ENCODE assay signal across 9 cellular contexts in the genomic region with DNA sequence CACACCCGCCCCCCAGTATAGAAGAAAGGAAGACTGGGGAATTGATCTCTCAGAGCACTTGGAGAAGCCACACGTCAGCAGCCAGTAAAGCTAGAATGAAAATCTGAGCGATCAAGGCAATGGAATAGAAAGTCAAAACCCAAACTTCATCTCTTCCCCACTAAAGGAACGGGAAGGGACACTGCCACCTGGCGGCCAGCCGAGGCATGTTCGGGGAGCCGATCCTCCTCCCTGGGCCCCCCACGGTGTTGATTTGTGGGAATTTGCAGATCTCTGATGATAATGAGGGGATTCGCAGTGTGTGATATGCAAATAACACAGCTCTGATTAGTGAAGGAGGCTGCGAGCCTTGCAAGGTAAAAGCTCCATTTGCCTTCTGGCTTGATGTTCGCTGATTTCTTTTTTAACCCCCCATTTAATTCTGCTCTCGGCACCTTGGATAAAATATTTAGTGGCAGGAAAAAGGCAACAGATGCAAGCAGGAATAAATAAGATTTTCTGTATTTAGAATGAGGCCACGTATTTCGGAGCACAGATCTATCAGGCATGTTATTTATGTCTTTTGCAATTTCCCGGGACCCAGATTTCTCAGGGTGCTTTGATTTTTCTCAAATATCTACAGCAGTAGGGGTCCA.
DNase-seq lines count a peak whose midpoint lies in the region; ATAC-seq, FAIRE-seq and TF ChIP-seq lines count a peak whose summit lies in the region.
"Had no signal": no experiment of that assay in that cellular context is flagged by ENCODE, and none has a peak within 500 bp of the region (broad histone marks: within the 10 kb centered on the region; RNA-seq: fewer than 3 reads in every experiment).

No MANE protein-coding gene starts in this region.

- no peak overlapping the region for H2AFZ ChIP-seq in Loucy (ENCODE audit: low read length)

- H3F3A ChIP-seq in Loucy (ENCODE audit: low read depth) = no peaks in the 10 kb centered on the region

- no peak for ATAC-seq in HG03520 (IDR thresholded peaks at IDR 0.05; ENCODE audit: unreplicated experiment)
- ATAC-seq: stimulated activated naive CD8-positive, alpha-beta T cell treated with anti-CD3 and anti-CD28 coated beads, Interleukin-15, amount 100 ng/mL, for 72 hours had no signal

- no peak for TF ChIP-seq POLR2A in GM12891 (IDR thresholded peaks at IDR 0.05; ENCODE audit: low read depth, low read length)

- H3K9ac ChIP-seq in Loucy (ENCODE audit: low read depth, low read length, poor library complexity, severe bottlenecking) = no peak overlapping the region

- no peaks in the 10 kb centered on the region for H3K36me3 ChIP-seq in Loucy (ENCODE audit: insufficient read depth, low read length)

- H3K27ac ChIP-seq in AG04450 (ENCODE audit: low read depth, low read length) = no peak overlapping the region

- H3K9me3 ChIP-seq in AG04450 (ENCODE audit: control insufficient read depth, insufficient read depth, low read length) (peaks cover 60% of the 10 kb centered on the region), Loucy (ENCODE audit: insufficient read depth, low read depth, low read length) (no peaks in the 10 kb centered on the region; the same call in 1 of the 2 replicates)

- POLR2A ChIA-PET in AG04450 (lab: Yijun Ruan, JAX) = no interaction called here

- peak; percentile 43 for FAIRE-seq in GM12891 (lab: Jason Lieb, UNC)

- no peaks in the 10 kb centered on the region for H3K79me2 ChIP-seq in Loucy (ENCODE audit: insufficient read depth, low read length)

- H3K4me1 ChIP-seq in Loucy (ENCODE audit: insufficient read depth, low read length, poor library complexity, severe bottlenecking) = no peaks in the 10 kb centered on the region

- no peak for DNase-seq in AG04450 (ENCODE audit: low read depth, low spot score)
- DNase-seq in GM12891 (ENCODE audit: insufficient read length, low spot score) = peak; percentile 60
- DNase-seq in activated T-cell treated with anti-CD3 and anti-CD28 coated beads, Interleukin-2, amount 50 U/mL, for 48 hours = peak; percentile 51 to 57
- DNase-seq in inferior parietal cortex (ENCODE audit: extremely low spot score) = peak; percentile 82
- DNase-seq in superior temporal gyrus (ENCODE audit: extremely low spot score) = peak; percentile 83
- no peak for DNase-seq in NCI-H187 (lab: John Stamatoyannopoulos, UW)

- H3K27me3 ChIP-seq in AG04450 (ENCODE audit: control insufficient read depth, insufficient read depth, low read length) (no peaks in the 10 kb centered on the region), Loucy (ENCODE audit: insufficient read depth, low read length, poor library complexity, severe bottlenecking) (no peaks in the 10 kb centered on the region)

- TF ChIP-seq CTCF in AG04450 (IDR thresholded peaks at IDR 0.05; ENCODE audit: low read depth, low read length) (peak; percentile 15; the same call in 1 of the 2 replicates), Loucy (conservative IDR thresholded peaks at IDR 0.05; ENCODE audit: low read length) (peak; percentile 90)

- CTCF ChIA-PET in AG04450 (lab: Charles Lee) = no interaction called here

- H3K9me2 ChIP-seq in Loucy (replicated peaks; ENCODE audit: low read depth, low read length) = no peaks in the 10 kb centered on the region

- no peak overlapping the region for H3K4me2 ChIP-seq in Loucy (ENCODE audit: low read depth, low read length, poor library complexity, severe bottlenecking)

- no peaks in the 10 kb centered on the region for H4K20me1 ChIP-seq in Loucy (ENCODE audit: insufficient read depth, low read length, poor library complexity, severe bottlenecking)

- H3K4me3 ChIP-seq in AG04450 (ENCODE audit: low read depth, low read length) = no peak overlapping the region
- no peak overlapping the region for H3K4me3 ChIP-seq in Loucy (ENCODE audit: low read length, poor library complexity, severe bottlenecking)

TF ChIP-seq in GM12891, 5 proteins besides CTCF, POLR2A, EP300 and RAD21:
- TF ChIP-seq POLR2AphosphoS5 (IDR thresholded peaks at IDR 0.05; ENCODE audit: low read depth, low read length) (no peak), SPI1 (IDR thresholded peaks at IDR 0.05; ENCODE audit: low read depth, low read length) (no peak), TAF1 (IDR thresholded peaks at IDR 0.05; ENCODE audit: low read depth, low read length) (no peak), PAX5 (IDR thresholded peaks at IDR 0.05; ENCODE audit: insufficient read depth, low read length, severe bottlenecking) (no peak), POU2F2 (IDR thresholded peaks at IDR 0.05; ENCODE audit: low read depth, low read length) (no peak)

Comparison
In these comparisons a context has a peak if more than half of its experiments do, and no peak if none do; other contexts are left out.
1. DNase-seq: peak in GM12891 (single experiment), activated T-cell treated with anti-CD3 and anti-CD28 coated beads, Interleukin-2, amount 50 U/mL, for 48 hours (2 of 2), inferior parietal cortex (single experiment) and superior temporal gyrus (single experiment); none in AG04450 (single experiment) and NCI-H187 (0 of 2).